Comparison of ENCODE assay signal across 11 cellular contexts in the genomic region with DNA sequence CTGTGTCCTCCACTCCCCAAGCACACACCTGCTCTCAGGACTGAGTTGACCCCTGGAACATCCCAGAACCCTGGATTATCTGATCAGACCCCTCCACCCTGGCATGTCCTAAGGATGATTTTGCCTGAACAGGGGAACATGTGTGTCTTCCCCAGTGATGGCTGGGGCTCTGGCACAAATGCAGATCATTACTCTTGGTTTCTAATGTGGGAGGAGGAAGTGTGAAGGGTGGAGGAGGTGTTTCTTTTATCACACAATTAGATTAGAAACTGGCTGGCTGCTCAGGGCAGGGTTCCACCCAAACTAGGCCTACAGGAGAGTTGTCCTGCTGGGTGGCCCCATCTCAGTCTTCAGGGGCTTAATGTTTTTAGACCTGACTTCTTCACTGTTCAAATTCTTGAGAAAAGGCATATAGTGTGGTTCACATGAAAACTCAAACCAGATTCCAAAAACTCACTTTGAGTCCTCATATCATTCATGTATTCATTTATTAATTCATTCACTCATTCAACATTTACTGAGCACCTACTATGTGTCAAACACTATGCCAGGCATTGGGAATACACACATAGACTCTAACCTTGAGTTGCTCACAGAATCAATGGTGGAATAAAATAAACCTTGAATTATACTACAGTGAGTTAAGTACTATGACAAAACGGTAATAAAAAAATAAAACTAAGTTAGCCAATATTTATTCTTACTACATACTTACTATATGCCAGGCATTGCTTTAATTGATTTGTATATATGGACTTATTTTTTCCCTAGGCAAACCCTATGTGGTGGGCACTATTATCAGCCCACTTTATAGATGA.
DNase-seq lines count a peak whose midpoint lies in the region; ATAC-seq and TF ChIP-seq lines count a peak whose summit lies in the region.
"Had no signal": no experiment of that assay in that cellular context is flagged by ENCODE, and none has a peak within 500 bp of the region (broad histone marks: within the 10 kb centered on the region; RNA-seq: fewer than 3 reads in every experiment).

No MANE protein-coding gene starts in this region.

- POLR2A ChIA-PET in RWPE1 (lab: Yijun Ruan, JAX; ENCODE audit: low non-redundant PET) = no interaction called here

- H3K4me3 Mint-ChIP-seq in endodermal cell = no peak overlapping the region

- no peaks in the 10 kb centered on the region for H3K27me3 Mint-ChIP-seq in endodermal cell (ENCODE audit: insufficient read depth)

- no peaks in the 10 kb centered on the region for H3K36me3 Mint-ChIP-seq in endodermal cell (ENCODE audit: low read depth)

- CTCF ChIA-PET in RWPE1 (lab: Yijun Ruan, JAX) = no interaction called here

- no peaks in the 10 kb centered on the region for H3K9me3 Mint-ChIP-seq in endodermal cell

- TF ChIP-seq CTCF in endodermal cell (conservative IDR thresholded peaks at IDR 0.05) (no peak), RWPE1 (conservative IDR thresholded peaks at IDR 0.05; ENCODE audit: low read depth) (no peak)

- H3K9me3 ChIP-seq in endodermal cell (ENCODE audit: control insufficient read depth, low read length) = no peaks in the 10 kb centered on the region

- H3K27ac ChIP-seq in endodermal cell (ENCODE audit: low read depth, low read length) (no peak overlapping the region), RWPE1 (no peak overlapping the region)

- H3K27ac Mint-ChIP-seq in endodermal cell = no peak overlapping the region

- no peaks in the 10 kb centered on the region for H3K4me1 ChIP-seq in endodermal cell (ENCODE audit: control insufficient read depth, insufficient read depth, low read length)

- no peaks in the 10 kb centered on the region for H3K27me3 ChIP-seq in endodermal cell (ENCODE audit: control insufficient read depth, insufficient read depth, low read length, poor library complexity, severe bottlenecking)

- WGBS in endodermal cell (ENCODE audit: insufficient coverage in 1 of 2, insufficient read length in 1 of 2), 2 experiments = no CpG with 5 or more reads among the region's 1 CpG

- H3K4me3 ChIP-seq in endodermal cell (ENCODE audit: low read length) = no peak overlapping the region

- H3K9ac ChIP-seq in endodermal cell (ENCODE audit: extremely low read depth, low read length, poor library complexity, severe bottlenecking) = no peak overlapping the region

- peaks cover 6% of the 10 kb centered on the region for H3K4me1 Mint-ChIP-seq in endodermal cell

- peak; percentile 27 for DNase-seq in endodermal cell
- no peak for DNase-seq in stimulated activated CD8-positive, alpha-beta memory T cell treated with anti-CD3 and anti-CD28 coated beads, Interleukin-4, amount 100 ng/mL, for 48 hours
- no peak for DNase-seq in activated gamma-delta T cell treated with Interleukin-2 at 50 U/mL for 16 hours
- DNase-seq in RWPE1 (ENCODE audit: low spot score) = no peak
- no peak for DNase-seq in pons (ENCODE audit: low spot score)
- DNase-seq: GF-D8, NCI-H1694 treated with DMSO at 0.1 percent for 48 hours, SIG-M5 had no signal

- peak; percentile 76 for ATAC-seq in GM18498 (IDR thresholded peaks at IDR 0.05; ENCODE audit: unreplicated experiment)
- ATAC-seq in GM21367 (IDR thresholded peaks at IDR 0.05; ENCODE audit: unreplicated experiment) = peak; percentile 44
- peak; percentile 47 for ATAC-seq in HG03378 (IDR thresholded peaks at IDR 0.05; ENCODE audit: unreplicated experiment)

- H3K36me3 ChIP-seq in endodermal cell (ENCODE audit: control insufficient read depth, insufficient read depth, low read length) = no peaks in the 10 kb centered on the region
